ENCODE assay signal across 8 cellular contexts in the genomic region with DNA sequence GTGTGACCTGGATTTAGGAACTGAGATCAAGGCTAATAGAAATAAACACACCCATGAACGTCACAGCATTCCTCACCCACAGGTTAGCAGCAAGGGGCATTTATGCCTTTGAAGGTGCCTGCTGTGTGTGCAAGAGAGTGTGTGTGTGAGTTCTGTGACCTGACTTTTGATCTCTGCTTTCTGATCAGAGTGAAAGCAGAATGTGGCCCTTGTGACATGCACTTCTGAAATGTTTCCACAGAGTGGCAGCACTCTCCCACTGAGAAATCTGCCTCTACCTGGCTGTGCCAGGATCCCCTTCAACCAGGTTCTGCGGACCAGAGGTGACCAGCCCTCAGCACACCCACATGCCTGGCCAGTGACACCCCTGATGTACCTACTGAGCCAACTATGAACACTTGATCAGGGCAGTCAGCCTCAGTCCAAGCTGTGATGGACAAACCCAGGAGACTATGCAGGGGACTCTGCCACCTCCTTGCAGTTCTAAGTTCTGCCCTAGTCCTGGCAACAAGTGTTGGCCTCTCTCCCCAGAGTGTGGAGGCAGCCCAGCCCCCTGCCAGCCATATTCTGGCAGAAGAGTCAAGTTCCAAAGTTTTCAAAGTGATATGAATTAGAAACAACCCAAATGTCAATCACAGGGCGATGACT. TPM values are rescaled to one million over a fixed set of nuclear protein-coding genes. Genes with fewer than 3 reads are reported as not detected.
DNase-seq lines count a peak whose midpoint lies in the region; ATAC-seq and TF ChIP-seq lines count a peak whose summit lies in the region.

No MANE protein-coding gene starts in this region.

- H3K4me1 ChIP-seq in adipocyte (ENCODE audit: control insufficient read depth, insufficient read depth, low read length) (no peaks in the 10 kb centered on the region), testis (no peaks in the 10 kb centered on the region)

- H3K36me3 ChIP-seq in adipocyte (ENCODE audit: control insufficient read depth, insufficient read depth, low read length, severe bottlenecking) (no peaks in the 10 kb centered on the region), testis (ENCODE audit: low read depth, missing control alignments) (no peaks in the 10 kb centered on the region)

- peak; percentile 56 for DNase-seq in ELF-1 (ENCODE audit: low read depth, low spot score)
- peak; percentile 18 for DNase-seq in NCI-H345 treated with DMSO at 0.1 percent for 48 hours (lab: John Stamatoyannopoulos, UW; ENCODE audit: unreplicated experiment)
- peak; percentile 16 for DNase-seq in adipocyte (ENCODE audit: low read depth)
- peak; percentile 39 for DNase-seq in inferior parietal cortex (ENCODE audit: extremely low spot score)
- DNase-seq in testis, result peak; percentile 32
- no peak for DNase-seq in SKM-1 (lab: John Stamatoyannopoulos, UW; ENCODE audit: unreplicated experiment)

- peak; percentile 67 for ATAC-seq in HG02759 (IDR thresholded peaks at IDR 0.05; ENCODE audit: unreplicated experiment)

- intact Hi-C loops in testis (cut with DNase I; ENCODE audit: low total_unique reads), result no loop called here

- TF ChIP-seq POLR2A in testis (IDR thresholded peaks at IDR 0.05), result no peak

- H3K4me3 ChIP-seq in adipocyte (ENCODE audit: low read length) (no peak overlapping the region), testis (no peak overlapping the region)

- no peak overlapping the region for H3K27ac ChIP-seq in 22Rv1
- no peak overlapping the region for H3K27ac ChIP-seq in testis

- TF ChIP-seq CTCF in 22Rv1 (IDR thresholded peaks at IDR 0.05) (peak; percentile 85), testis (IDR thresholded peaks at IDR 0.05) (peak in 2 of 3 experiments; percentile 53 to 56)

- H3K9ac ChIP-seq in adipocyte (ENCODE audit: low read length), result no peak overlapping the region

- no peaks in the 10 kb centered on the region for H3K9me3 ChIP-seq in adipocyte (ENCODE audit: control insufficient read depth, low read length)
- no peaks in the 10 kb centered on the region for H3K9me3 ChIP-seq in testis

- H3K27me3 ChIP-seq in adipocyte (replicated peaks; ENCODE audit: control insufficient read depth, insufficient read depth, low read length) (peaks cover 12% of the 10 kb centered on the region), testis (no peaks in the 10 kb centered on the region)

- 49 to 53% methylated on average over 3 of the region's 3 CpGs for WGBS in testis, 2 donors

RNA-seq across cellular contexts. Expression of gene RXRG, which starts 41.0 kb away (rescaled TPM):
- total RNA-seq in testis, result 1 to 10 TPM in 1 of 2 donors, under 1 TPM in 1; 0.24 to 1.1 TPM
- 4.0 TPM for polyA plus RNA-seq in testis (ENCODE audit: insufficient read depth, low read depth, low replicate concordance)

RNA-seq across cellular contexts. Expression of gene LMX1A, which starts 47.4 kb away (rescaled TPM):
- under 1 TPM; 0.62 to 0.94 TPM for total RNA-seq in testis
- 2.6 TPM for polyA plus RNA-seq in testis (ENCODE audit: insufficient read depth, low read depth, low replicate concordance)
